Comparison of ENCODE assay signal across 11 cellular contexts in genomic region chr12:3470296-3470695, GRCh38. TPM values are rescaled to one million over a fixed set of nuclear protein-coding genes. Genes with fewer than 3 reads are reported as not detected.
"Had no signal": no experiment of that assay in that cellular context is flagged by ENCODE, and none has a peak within 500 bp of the region (broad histone marks: within the 10 kb centered on the region; RNA-seq: fewer than 3 reads in every experiment).

No MANE protein-coding gene starts in this region.

- H3K4me3 Mint-ChIP-seq: HFFc6 had no signal

- H3K36me3 ChIP-seq: HAP-1 had no signal

- H3K9me3 ChIP-seq: HAP-1 had no signal

- H3K4me3 ChIP-seq: GM23248, HAP-1, K562 had no signal

- ATAC-seq: HCT116, K562 had no signal

- DNase-seq: GM23248, GOT3, H7, HFFc6, IMR-90 had no signal

- FAIRE-seq: HTR-8/SVneo, K562 had no signal

- H3K27ac Mint-ChIP-seq: HFFc6 had no signal

- H3K9me3 Mint-ChIP-seq: HFFc6 had no signal

- H3K4me1 ChIP-seq: HAP-1 had no signal

- H3K27ac ChIP-seq: GM23248 had no signal

- H3K9ac ChIP-seq: GM23248 had no signal

RNA-seq across cellular contexts. Expression of gene PRMT8, which starts 20.7 kb away (rescaled TPM):
- total RNA-seq: GM23248, H4, HFFc6, HT-29, IMR-90, K562 had no signal
- polyA plus RNA-seq: GM23248, IMR-90, K562 had no signal
